ENCODE assay signal across 8 cellular contexts in the genomic region with DNA sequence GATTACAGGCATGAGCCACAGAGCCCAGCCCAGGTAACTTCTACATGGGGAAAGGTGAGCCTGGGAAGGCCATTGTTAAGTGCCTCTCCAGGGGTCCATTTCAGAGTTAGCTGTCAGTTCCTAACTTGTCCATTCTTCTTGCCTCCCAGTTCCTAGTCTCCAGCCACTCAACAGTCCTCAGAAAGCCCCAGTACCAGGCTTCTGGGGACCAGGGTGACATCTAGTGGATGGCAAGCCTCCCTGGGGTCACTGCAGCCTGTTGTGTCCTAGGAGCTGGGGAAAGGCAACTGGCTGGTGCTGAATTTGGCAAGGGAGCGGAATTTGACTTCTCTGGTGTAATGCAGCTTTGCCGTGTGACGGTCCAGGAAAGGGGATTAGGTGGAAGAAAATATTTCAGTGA. TPM values are rescaled to one million over a fixed set of nuclear protein-coding genes. Genes with fewer than 3 reads are reported as not detected.
A peak's percentile ranks its signal among the peaks of the same experiment; 100 is the strongest.
DNase-seq lines count a peak whose midpoint lies in the region; ATAC-seq and TF ChIP-seq lines count a peak whose summit lies in the region.

No MANE protein-coding gene starts in this region.

- H3K9ac ChIP-seq in GM23248, result no peak overlapping the region

- H3K4me3 ChIP-seq in AG09309 (ENCODE audit: control insufficient read depth, low read depth, low read length) (no peak overlapping the region), GM23248 (no peak overlapping the region)

- no peaks in the 10 kb centered on the region for H4K20me1 ChIP-seq in GM23248 (ENCODE audit: insufficient read depth)

- no peaks in the 10 kb centered on the region for H3F3A ChIP-seq in GM23248 (ENCODE audit: insufficient read depth)

- intact Hi-C loops in left cardiac atrium (cut with DNase I), result no loop called here

- H3K9me2 ChIP-seq in GM23248 (ENCODE audit: insufficient read depth), result no peaks in the 10 kb centered on the region

- no peaks in the 10 kb centered on the region for H3K36me3 ChIP-seq in GM23248 (ENCODE audit: low read depth)

- no peaks in the 10 kb centered on the region for H3K79me2 ChIP-seq in GM23248 (ENCODE audit: insufficient read depth)

- no peak overlapping the region for H2AFZ ChIP-seq in GM23248

- H3K27ac ChIP-seq in GM23248, result no peak overlapping the region

- ATAC-seq in left cardiac atrium (peak; percentile 31 to 35), HG03175 (IDR thresholded peaks at IDR 0.05; ENCODE audit: unreplicated experiment) (no peak), GM18867 (IDR thresholded peaks at IDR 0.05; ENCODE audit: unreplicated experiment) (no peak)

- H3K9me3 ChIP-seq in GM23248 (ENCODE audit: low read depth), result no peaks in the 10 kb centered on the region

- no peaks in the 10 kb centered on the region for H3K4me1 ChIP-seq in GM23248 (ENCODE audit: insufficient read depth)

- TF ChIP-seq CTCF in AG09309 (IDR thresholded peaks at IDR 0.05; ENCODE audit: control insufficient read depth, insufficient read depth, low read depth, low read length, missing control alignments), result peak; percentile 21

- DNase-seq in AG09309 (ENCODE audit: low read depth) (no peak), GM23248 (peak; percentile 14), SKM-1 treated with dmso at 0.1 percent for 144 hours (lab: John Stamatoyannopoulos, UW; ENCODE audit: unreplicated experiment) (peak; percentile 64), left cardiac atrium (no peak), superior temporal gyrus (ENCODE audit: extremely low spot score) (peak; percentile 88), NCI-H1105 treated with DMSO at 0.1 percent for 48 hours (lab: John Stamatoyannopoulos, UW) (no peak)

- H3K27me3 ChIP-seq in GM23248 (replicated peaks; ENCODE audit: insufficient read depth), result no peaks in the 10 kb centered on the region

- H3K4me2 ChIP-seq in GM23248 (ENCODE audit: unreplicated experiment), result no peak overlapping the region

- 59 to 65% methylated on average over 3 of the region's 3 CpGs for WGBS in GM23248 (ENCODE audit: low coverage in 1 of 2, low lambda C conversion rate in 2 of 2, missing lambda C conversion rate in 2 of 2), 2 experiments

- in situ Hi-C loops in GM23248 (cut with MboI), result no loop called here

RNA-seq across cellular contexts. Expression of a gene that starts 2.1 kb away (rescaled TPM):
- not detected in 2 replicates for total RNA-seq in GM23248 (2014; rRNA removed; shearing (Covaris generic))
- polyA plus RNA-seq in GM23248 (2016; fragmentation: Nextera tagmentation; extraction: Ambion mirVana), result not detected in 2 replicates
- total RNA-seq in left cardiac atrium, result 10 to 100 TPM; 22.0 to 32.1 TPM

RNA-seq across cellular contexts. Expression of a gene that starts 17.0 kb away (rescaled TPM):
- not detected in 2 replicates for total RNA-seq in GM23248 (2014; rRNA removed; shearing (Covaris generic))
- polyA plus RNA-seq in GM23248 (2016; fragmentation: Nextera tagmentation; extraction: Ambion mirVana), result not detected in 2 replicates
- 10 to 100 TPM in 1 of 2 donors, 1 to 10 TPM in 1; 9.3 to 15.8 TPM for total RNA-seq in left cardiac atrium

RNA-seq across cellular contexts. Expression of a gene that starts 28.6 kb away (rescaled TPM):
- total RNA-seq in GM23248 (2014; rRNA removed; shearing (Covaris generic)), result 0.65 and 3.2 TPM in 2 replicates
- 0.84 and 1.2 TPM in 2 replicates for polyA plus RNA-seq in GM23248 (2016; fragmentation: Nextera tagmentation; extraction: Ambion mirVana)
- total RNA-seq in left cardiac atrium, result 10 to 100 TPM; 11.3 to 16.6 TPM

RNA-seq across cellular contexts. Expression of a gene that starts 55.2 kb away (rescaled TPM):
- not detected in 2 replicates for total RNA-seq in GM23248 (2014; rRNA removed; shearing (Covaris generic))
- not detected in 2 replicates for polyA plus RNA-seq in GM23248 (2016; fragmentation: Nextera tagmentation; extraction: Ambion mirVana)
- under 1 TPM; 0.32 to 0.47 TPM for total RNA-seq in left cardiac atrium

Comparison
In these comparisons a context has a peak if more than half of its experiments do, and no peak if none do; other contexts are left out.
1. DNase-seq: peak in GM23248 (single experiment), SKM-1 treated with dmso at 0.1 percent for 144 hours (single experiment) and superior temporal gyrus (single experiment); none in AG09309 (single experiment), left cardiac atrium (single experiment) and NCI-H1105 treated with DMSO at 0.1 percent for 48 hours (single experiment).
2. ATAC-seq: peak in left cardiac atrium (2 of 2); none in HG03175 (single experiment) and GM18867 (single experiment).
3. RNA of a gene that starts 2.1 kb away (total RNA-seq): 22.0 to 32.1 TPM in left cardiac atrium; not detected in GM23248; every median in the first group is over 10 times any median in the second.
4. RNA of a gene that starts 17.0 kb away (total RNA-seq): 9.3 to 15.8 TPM in left cardiac atrium; not detected in GM23248; every median in the first group is over 10 times any median in the second.